ENCODE assay signal across 11 cellular contexts in the genomic region with DNA sequence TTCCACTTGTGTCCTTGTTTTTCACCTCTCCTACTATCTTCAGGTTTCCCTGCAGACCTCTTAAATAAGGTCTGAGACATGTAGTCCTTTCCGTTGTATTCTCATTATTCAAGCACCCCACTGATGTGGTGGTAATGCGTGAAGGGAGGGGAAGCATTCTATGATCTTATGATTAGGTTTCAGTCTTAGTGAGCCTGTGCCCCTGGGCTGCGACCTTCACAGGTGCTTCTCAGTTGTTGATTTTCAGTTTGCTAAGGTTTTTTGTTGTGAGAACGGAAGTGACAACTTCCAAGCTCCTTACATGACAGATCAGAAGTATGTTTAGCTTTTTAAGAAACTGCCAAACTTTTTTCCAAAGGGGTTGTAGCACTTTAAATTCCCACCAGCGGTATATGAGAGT.
DNase-seq lines count a peak whose midpoint lies in the region; ATAC-seq, FAIRE-seq and TF ChIP-seq lines count a peak whose summit lies in the region.
"Had no signal": no experiment of that assay in that cellular context is flagged by ENCODE, and none has a peak within 500 bp of the region (broad histone marks: within the 10 kb centered on the region; RNA-seq: fewer than 3 reads in every experiment).

No MANE protein-coding gene starts in this region.

- peaks cover 25% of the 10 kb centered on the region for H3K4me1 Mint-ChIP-seq in activated naive CD8-positive, alpha-beta T cell (ENCODE audit: low read depth)

- H3K27me3 Mint-ChIP-seq in activated naive CD8-positive, alpha-beta T cell: no peaks in the 10 kb centered on the region
- H3K27me3 Mint-ChIP-seq: natural killer cell treated with Interleukin-12 subunit alpha and Interleukin-12 subunit beta and Interleukin-15 and Interleukin-18, amount 100 ng/mL, for 72 hours had no signal

- no peaks in the 10 kb centered on the region for H3K27me3 ChIP-seq in WERI-Rb-1 (ENCODE audit: insufficient read depth, low read depth, severe bottlenecking)

- H3K4me3 ChIP-seq in WERI-Rb-1 (ENCODE audit: low read depth, low read length): no peak overlapping the region

- H3K9me3 Mint-ChIP-seq in activated naive CD8-positive, alpha-beta T cell (ENCODE audit: low read depth): no peaks in the 10 kb centered on the region
- H3K9me3 Mint-ChIP-seq: natural killer cell treated with Interleukin-12 subunit alpha and Interleukin-12 subunit beta and Interleukin-15 and Interleukin-18, amount 100 ng/mL, for 72 hours had no signal

- peak overlapping the region; percentile 48 for H3K27ac Mint-ChIP-seq in activated naive CD8-positive, alpha-beta T cell
- H3K27ac Mint-ChIP-seq: natural killer cell treated with Interleukin-12 subunit alpha and Interleukin-12 subunit beta and Interleukin-15 and Interleukin-18, amount 100 ng/mL, for 72 hours had no signal

- H3K36me3 ChIP-seq in WERI-Rb-1: peaks cover 21% of the 10 kb centered on the region

- TF ChIP-seq CTCF in WERI-Rb-1 (IDR thresholded peaks at IDR 0.05; ENCODE audit: low read depth, low read length): no peak

- peaks cover 32% of the 10 kb centered on the region for H3K36me3 Mint-ChIP-seq in activated naive CD8-positive, alpha-beta T cell

- DNase-seq in GM18507 (ENCODE audit: extremely low spot score, insufficient read length, low read depth) (no peak), LoVo (ENCODE audit: low spot score) (no peak), NOMO-1 treated with dmso at 0.1 percent for 144 hours (lab: John Stamatoyannopoulos, UW; ENCODE audit: unreplicated experiment) (no peak), WERI-Rb-1 (no peak)
- DNase-seq: NCI-H345 had no signal

- H3K9me3 ChIP-seq in WERI-Rb-1 (ENCODE audit: severe bottlenecking): no peaks in the 10 kb centered on the region

- peak; percentile 76 for FAIRE-seq in GM18507 (lab: Jason Lieb, UNC)

- ATAC-seq in GM21423 (IDR thresholded peaks at IDR 0.05; ENCODE audit: unreplicated experiment): peak; percentile 75
- peak; percentile 83 for ATAC-seq in HG03442 (IDR thresholded peaks at IDR 0.05; ENCODE audit: unreplicated experiment)
- ATAC-seq in GM19452 (IDR thresholded peaks at IDR 0.05; ENCODE audit: unreplicated experiment): no peak
- ATAC-seq: natural killer cell treated with Interleukin-12 subunit alpha and Interleukin-12 subunit beta and Interleukin-15 and Interleukin-18, amount 100 ng/mL, for 72 hours had no signal

- H3K27ac ChIP-seq in WERI-Rb-1: no peak overlapping the region
- H3K27ac ChIP-seq: HL-60 had no signal

- H3K4me3 Mint-ChIP-seq in activated naive CD8-positive, alpha-beta T cell: no peak overlapping the region
- H3K4me3 Mint-ChIP-seq: natural killer cell treated with Interleukin-12 subunit alpha and Interleukin-12 subunit beta and Interleukin-15 and Interleukin-18, amount 100 ng/mL, for 72 hours had no signal
